Comparison of ENCODE assay signal across 8 cellular contexts in the genomic region with DNA sequence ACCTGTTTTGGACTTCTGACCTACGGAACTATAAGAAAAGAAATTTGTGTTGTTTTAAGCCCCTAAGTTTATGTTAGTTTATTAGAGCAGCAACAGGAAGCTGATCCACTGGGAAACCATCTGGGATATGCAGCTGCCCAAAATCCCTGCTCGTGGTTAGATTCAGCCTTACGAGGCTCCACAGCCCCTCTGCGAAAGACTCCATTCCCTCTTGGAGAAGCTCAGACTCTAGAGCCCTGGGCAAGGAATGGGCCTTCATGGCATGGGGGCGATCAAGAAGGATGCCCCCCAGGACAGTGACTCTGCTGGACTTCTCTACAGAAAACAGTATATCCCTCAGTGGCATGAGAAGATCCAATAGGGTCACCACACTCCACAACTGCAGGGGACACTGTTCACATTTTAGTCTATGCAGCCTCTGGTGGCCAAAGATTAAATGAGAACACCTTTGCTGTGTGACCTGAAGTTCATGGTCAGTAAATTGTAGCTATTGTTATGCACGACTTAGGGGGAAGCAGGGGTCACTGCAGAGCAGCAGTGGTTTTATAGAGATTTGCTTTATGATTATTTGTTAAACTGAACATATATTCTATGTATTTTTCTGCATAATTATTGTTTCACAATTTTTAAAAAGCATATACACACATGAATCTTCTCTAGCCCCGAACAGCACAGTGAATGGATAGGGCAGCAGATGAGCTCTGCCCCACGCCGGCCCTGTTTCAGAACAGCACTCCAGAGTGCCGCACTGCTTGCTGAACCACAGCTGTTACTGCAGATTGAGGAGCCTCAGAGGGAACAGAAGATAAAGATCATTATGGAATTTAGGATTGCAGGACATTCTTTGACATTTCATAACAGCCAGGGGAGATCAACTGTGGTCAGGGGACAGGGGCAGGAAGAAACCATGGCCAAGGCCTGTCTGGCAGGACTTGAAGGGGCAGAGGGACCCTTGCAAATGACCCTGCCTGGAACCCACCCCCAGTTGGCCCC. TPM values are rescaled to one million over a fixed set of nuclear protein-coding genes. Genes with fewer than 3 reads are reported as not detected.
DNase-seq lines count a peak whose midpoint lies in the region; ATAC-seq and FAIRE-seq lines count a peak whose summit lies in the region.
"Had no signal": no experiment of that assay in that cellular context is flagged by ENCODE, and none has a peak within 500 bp of the region (broad histone marks: within the 10 kb centered on the region; RNA-seq: fewer than 3 reads in every experiment).

No MANE protein-coding gene starts in this region.

- H3K4me3 Mint-ChIP-seq in IgD-negative memory B cell: peak overlapping the region in 1 of 4 donors; percentile 64
- H3K4me3 Mint-ChIP-seq in central memory CD8-positive, alpha-beta T cell: peak overlapping the region; percentile 77

- no peaks in the 10 kb centered on the region for H3K27me3 Mint-ChIP-seq in IgD-negative memory B cell
- H3K27me3 Mint-ChIP-seq in central memory CD8-positive, alpha-beta T cell: no peaks in the 10 kb centered on the region

- H3K4me1 Mint-ChIP-seq in IgD-negative memory B cell: peaks cover 58 to 75% (median 66%) of the 10 kb centered on the region in 3 donors
- H3K4me1 Mint-ChIP-seq in central memory CD8-positive, alpha-beta T cell: peaks cover 93% of the 10 kb centered on the region

- no peak for FAIRE-seq in frontal cortex (lab: Jason Lieb, UNC)

- H3K27ac Mint-ChIP-seq in IgD-negative memory B cell: peak overlapping the region in 2 of 3 donors; percentile 39 to 59
- H3K27ac Mint-ChIP-seq in central memory CD8-positive, alpha-beta T cell (ENCODE audit: low read depth): peak overlapping the region; percentile 100

- peak; percentile 75 for DNase-seq in EH (ENCODE audit: low read depth)
- no peak for DNase-seq in central memory CD8-positive, alpha-beta T cell (ENCODE audit: low spot score in 2 of 2)
- peak; percentile 25 for DNase-seq in posterior vena cava (ENCODE audit: low spot score)
- DNase-seq in SIG-M5 treated with dmso at 0.1 percent for 504 hours (lab: John Stamatoyannopoulos, UW; ENCODE audit: unreplicated experiment): no peak
- no peak for DNase-seq in stimulated activated CD4-positive, alpha-beta T cell treated with anti-CD3 and anti-CD28 coated beads, Interleukin-1b, Interleukin-23, amount 100 ng/mL, for 48 hours
- no peak for DNase-seq in frontal cortex (ENCODE audit: low spot score in 2 of 2)
- DNase-seq: kidney glomerular epithelial cell had no signal

- H3K9me3 Mint-ChIP-seq in IgD-negative memory B cell: no peaks in the 10 kb centered on the region
- no peaks in the 10 kb centered on the region for H3K9me3 Mint-ChIP-seq in central memory CD8-positive, alpha-beta T cell

- intact Hi-C loops in posterior vena cava (cut with DNase I): no loop called here

- H3K36me3 Mint-ChIP-seq in IgD-negative memory B cell: no peaks in the 10 kb centered on the region
- peaks cover 72% of the 10 kb centered on the region for H3K36me3 Mint-ChIP-seq in central memory CD8-positive, alpha-beta T cell (ENCODE audit: insufficient read depth)

- no peak for ATAC-seq in central memory CD8-positive, alpha-beta T cell (replicated peaks; ENCODE audit: extremely low read depth, poor library complexity, severe bottlenecking)

RNA-seq across cellular contexts. Expression of a gene that starts 20.9 kb away (rescaled TPM):
- polyA plus RNA-seq in IgD-negative memory B cell: 207 TPM
- 10 to 100 TPM; 18.7 to 20.5 TPM for total RNA-seq in posterior vena cava
- total RNA-seq in frontal cortex: 1.2 TPM

Comparison
In these comparisons a context has a peak if more than half of its experiments do, and no peak if none do; other contexts are left out.
1. DNase-seq: peak in EH (single experiment) and posterior vena cava (single experiment); none in central memory CD8-positive, alpha-beta T cell (0 of 2), SIG-M5 treated with dmso at 0.1 percent for 504 hours (single experiment), stimulated activated CD4-positive, alpha-beta T cell treated with anti-CD3 and anti-CD28 coated beads, Interleukin-1b, Interleukin-23, amount 100 ng/mL, for 48 hours (single experiment) and frontal cortex (0 of 2).